Comparison of ENCODE assay signal across 26 cellular contexts in genomic region chr20:56693217-56693616, GRCh38.
"Had no signal": no experiment of that assay in that cellular context is flagged by ENCODE, and none has a peak within 500 bp of the region (broad histone marks: within the 10 kb centered on the region; RNA-seq: fewer than 3 reads in every experiment).

No MANE protein-coding gene starts in this region.

- H3K4me1 ChIP-seq: colonic mucosa, gastrocnemius medialis, heart right ventricle, left lung, lower lobe of right lung had no signal

- FAIRE-seq: endometrium, islet of Langerhans, keratinocyte had no signal

- ATAC-seq: effector memory CD8-positive, alpha-beta T cell; esophagus mucosa; gastrocnemius medialis; heart right ventricle; left cardiac atrium; left lung; left ventricle myocardium superior; lower lobe of right lung; mucosa of descending colon had no signal

- H3K27ac ChIP-seq: colonic mucosa, epithelial cell of prostate, esophagus squamous epithelium, gastrocnemius medialis, heart right ventricle, left lung, lower lobe of right lung had no signal

- H3K4me3 ChIP-seq: colonic mucosa, esophagus squamous epithelium, gastrocnemius medialis, heart right ventricle, left lung, lower lobe of right lung, mucosa of descending colon had no signal

- H3K27me3 ChIP-seq: colonic mucosa, gastrocnemius medialis had no signal

- H3K9me3 ChIP-seq: colonic mucosa, esophagus squamous epithelium, gastrocnemius medialis, left lung, lower lobe of right lung, mucosa of descending colon had no signal

- H3K36me3 ChIP-seq: colonic mucosa, esophagus squamous epithelium, gastrocnemius medialis, heart right ventricle, left lung, lower lobe of right lung had no signal

- DNase-seq: colonic mucosa; cortex of kidney; effector CD8-positive, alpha-beta T cell; effector memory CD8-positive, alpha-beta T cell; endodermal cell; erythroblast; esophagus squamous epithelium; foreskin fibroblast; foreskin melanocyte; gastrocnemius medialis; glutamatergic neuron; head of caudate nucleus; heart right ventricle; hippocampal formation; left cardiac atrium; left lung; left ventricle myocardium superior; lower lobe of right lung; mesenchymal stem cell; mucosa of descending colon; naive B cell had no signal
